ENCODE assay signal across 8 cellular contexts in genomic region chr4:27684501-27685077, GRCh38.
A peak's percentile ranks its signal among the peaks of the same experiment; 100 is the strongest.
DNase-seq lines count a peak whose midpoint lies in the region; ATAC-seq, FAIRE-seq and TF ChIP-seq lines count a peak whose summit lies in the region.

No MANE protein-coding gene starts in this region.

- no peak overlapping the region for H2BK12ac ChIP-seq in H1 (ENCODE audit: low read depth, low read length)

- no peak for ATAC-seq in activated CD4-positive, alpha-beta T cell treated with anti-CD3 and anti-CD28 coated beads for 36 hours

- H2BK20ac ChIP-seq in H1 (ENCODE audit: low read length) = no peak overlapping the region

- no peak overlapping the region for H3K4me3 ChIP-seq in Karpas-422 (ENCODE audit: low read length)
- H3K4me3 ChIP-seq in Peyer's patch = no peak overlapping the region
- no peak overlapping the region for H3K4me3 ChIP-seq in H1 (ENCODE audit: extremely low read depth in 1 of 4, insufficient read depth in 2 of 4, low read depth in 3 of 4, low read length in 4 of 4)
- H3K4me3 ChIP-seq in vagina = no peak overlapping the region

- FAIRE-seq in H1 (lab: Jason Lieb, UNC) = peak; percentile 69

- H3K79me1 ChIP-seq in H1 (ENCODE audit: low read depth, low read length) = no peaks in the 10 kb centered on the region

- H2AFZ ChIP-seq in Karpas-422 (ENCODE audit: low read length) (no peak overlapping the region), H1 (ENCODE audit: low read length) (peak overlapping the region; percentile 79; the same call in 1 of the 2 replicates)

- H4K20me1 ChIP-seq in Karpas-422 (ENCODE audit: insufficient read depth, low read depth, low read length) (no peaks in the 10 kb centered on the region), H1 (replicated peaks in 1 of 2; ENCODE audit: control insufficient read depth in 1 of 2, insufficient read depth in 2 of 2, low read length in 2 of 2) (no peaks in the 10 kb centered on the region)

- H4K5ac ChIP-seq in H1 (ENCODE audit: insufficient read length, low read depth, low read length) = no peak overlapping the region

- H3K18ac ChIP-seq in H1 (ENCODE audit: extremely low read depth, low read length) = no peak overlapping the region; the same call in 1 of the 2 replicates

- H3K4me2 ChIP-seq in Karpas-422 (ENCODE audit: low read depth, low read length, poor library complexity, severe bottlenecking) = no peak overlapping the region
- no peak overlapping the region for H3K4me2 ChIP-seq in H1 (ENCODE audit: insufficient read depth in 1 of 2, low read depth in 2 of 2, low read length in 2 of 2)

- POLR2A ChIA-PET in activated CD4-positive, alpha-beta T cell treated with anti-CD3 and anti-CD28 coated beads for 36 hours (lab: Charles Lee) = no interaction called here
- POLR2A ChIA-PET in H1 (lab: Charles Lee; ENCODE audit: partially characterized antibody) = no interaction called here

- no peak overlapping the region for H4K8ac ChIP-seq in H1 (ENCODE audit: extremely low read depth, insufficient read depth, low read length)

- H2AK5ac ChIP-seq in H1 (ENCODE audit: low read depth, low read length) = no peak overlapping the region

- peak; percentile 48 for DNase-seq in activated CD4-positive, alpha-beta T cell treated with anti-CD3 and anti-CD28 coated beads for 36 hours
- no peak for DNase-seq in activated CD4-positive, alpha-beta T cell treated with anti-CD3 and anti-CD28 coated beads, Interleukin-2, amount 50 U/mL, for 1 hour
- peak; percentile 71 for DNase-seq in H4 (ENCODE audit: low spot score)
- peak; percentile 84 for DNase-seq in Karpas-422
- DNase-seq in Peyer's patch = peak in 2 of 3 donors; percentile 37 to 48
- DNase-seq in H1 (ENCODE audit: low read depth in 1 of 2, low spot score in 2 of 2) = peak in 1 of 2 experiments; percentile 72
- DNase-seq in middle frontal gyrus (ENCODE audit: extremely low spot score, low spot score) = peak; percentile 67
- no peak for DNase-seq in vagina (ENCODE audit: extremely low spot score in 2 of 2)

- H3K14ac ChIP-seq in H1 (ENCODE audit: insufficient read length) = no peak overlapping the region

- H3K27me3 ChIP-seq in Karpas-422 (ENCODE audit: low read length) (no peaks in the 10 kb centered on the region), Peyer's patch (no peaks in the 10 kb centered on the region), H1 (replicated peaks in 1 of 4; ENCODE audit: control insufficient read depth in 3 of 4, extremely low read depth in 1 of 4, insufficient read depth in 3 of 4, low read length in 3 of 4) (no peaks in the 10 kb centered on the region), vagina (no peaks in the 10 kb centered on the region)

- H3K27ac ChIP-seq in Karpas-422 (ENCODE audit: low read length) (no peak overlapping the region), Peyer's patch (no peak overlapping the region), H1 (ENCODE audit: low read depth, low read length) (no peak overlapping the region), vagina (no peak overlapping the region)

- H3K9me3 Mint-ChIP-seq in activated CD4-positive, alpha-beta T cell treated with anti-CD3 and anti-CD28 coated beads for 36 hours (ENCODE audit: low read depth) = no peaks in the 10 kb centered on the region

- no peak overlapping the region for H3K27ac Mint-ChIP-seq in activated CD4-positive, alpha-beta T cell treated with anti-CD3 and anti-CD28 coated beads for 36 hours

- H3K27me3 Mint-ChIP-seq in activated CD4-positive, alpha-beta T cell treated with anti-CD3 and anti-CD28 coated beads for 36 hours = no peaks in the 10 kb centered on the region

- no peaks in the 10 kb centered on the region for H3K4me1 Mint-ChIP-seq in activated CD4-positive, alpha-beta T cell treated with anti-CD3 and anti-CD28 coated beads for 36 hours

- TF ChIP-seq CTCF in Peyer's patch (IDR thresholded peaks at IDR 0.05) (peak in 4 of 6 experiments; percentile 38 to 55 (median 48)), H1 (IDR thresholded peaks at IDR 0.05; ENCODE audit: control extremely low read depth in 1 of 3, insufficient read depth in 1 of 3, low read depth in 1 of 3, low read length in 3 of 3) (peak; percentile 76 to 84 (median 77)), vagina (IDR thresholded peaks at IDR 0.05) (peak in 1 of 3 experiments; percentile 48)

- CTCF ChIA-PET in activated CD4-positive, alpha-beta T cell treated with anti-CD3 and anti-CD28 coated beads for 36 hours (lab: Charles Lee) = interaction anchor here (0.6 to 1.0 kb wide), 3 partner anchors 39 to 1911 kb away, joined by 3 to 7 read pairs (median 3); no protein-coding TSS in a partner anchor
- CTCF ChIA-PET in H1 (lab: Charles Lee; ENCODE audit: partially characterized antibody) = interaction anchor here (0.5 to 3.5 kb wide), 50 partner anchors 8 to 1306 kb away, joined by 3 to 40 read pairs (median 4); no protein-coding TSS in a partner anchor

- H2BK15ac ChIP-seq in H1 (ENCODE audit: low read length) = no peak overlapping the region

- intact Hi-C loops in activated CD4-positive, alpha-beta T cell treated with anti-CD3 and anti-CD28 coated beads for 36 hours (cut with DNase I, micrococcal nuclease) = no loop called here
- intact Hi-C loops in vagina (cut with DNase I) = no loop called here

- H3K9me3 ChIP-seq in Karpas-422 (ENCODE audit: low read length) = no peaks in the 10 kb centered on the region
- no peaks in the 10 kb centered on the region for H3K9me3 ChIP-seq in Peyer's patch
- no peaks in the 10 kb centered on the region for H3K9me3 ChIP-seq in H1 (ENCODE audit: insufficient read depth in 2 of 2, low read depth in 1 of 2, low read length in 1 of 2)
- H3K9me3 ChIP-seq in vagina = no peaks in the 10 kb centered on the region

- no peak overlapping the region for H4K91ac ChIP-seq in H1 (replicated peaks; ENCODE audit: insufficient read length, low read length)

- H3K79me2 ChIP-seq in Karpas-422 (ENCODE audit: low read length) (no peaks in the 10 kb centered on the region), H1 (ENCODE audit: control insufficient read depth in 1 of 2, insufficient read depth in 2 of 2, low read length in 2 of 2) (no peaks in the 10 kb centered on the region)

- no peak overlapping the region for H3K4ac ChIP-seq in H1 (replicated peaks; ENCODE audit: insufficient read length, low read depth, low read length)

- H2BK5ac ChIP-seq in H1 (ENCODE audit: low read depth, low read length) = no peak overlapping the region

- H3K36me3 Mint-ChIP-seq in activated CD4-positive, alpha-beta T cell treated with anti-CD3 and anti-CD28 coated beads for 36 hours (ENCODE audit: low read depth) = no peaks in the 10 kb centered on the region

- H3K4me1 ChIP-seq in Karpas-422 (ENCODE audit: low read length) (no peaks in the 10 kb centered on the region), Peyer's patch (no peaks in the 10 kb centered on the region), H1 (replicated peaks in 1 of 4; ENCODE audit: control insufficient read depth in 3 of 4, insufficient read depth in 4 of 4, low read length in 3 of 4) (no peaks in the 10 kb centered on the region), vagina (no peaks in the 10 kb centered on the region)

- H3K4me3 Mint-ChIP-seq in activated CD4-positive, alpha-beta T cell treated with anti-CD3 and anti-CD28 coated beads for 36 hours = no peak overlapping the region

- no peaks in the 10 kb centered on the region for H3K9me2 ChIP-seq in Karpas-422 (replicated peaks; ENCODE audit: insufficient read depth, low read length)

- H3K36me3 ChIP-seq in Karpas-422 (ENCODE audit: insufficient read depth, low read length) (no peaks in the 10 kb centered on the region), Peyer's patch (no peaks in the 10 kb centered on the region), H1 (ENCODE audit: control insufficient read depth in 2 of 4, insufficient read depth in 4 of 4, low read length in 3 of 4) (no peaks in the 10 kb centered on the region), vagina (no peaks in the 10 kb centered on the region)

- no peak for TF ChIP-seq EP300 in H1 (IDR thresholded peaks at IDR 0.05; ENCODE audit: borderline replicate concordance in 1 of 2, low read depth in 2 of 2, low read length in 2 of 2)

- H3K56ac ChIP-seq in H1 (replicated peaks; ENCODE audit: insufficient read length, low read depth, low read length) = peak overlapping the region; percentile 26

- H3K23me2 ChIP-seq in H1 (ENCODE audit: low read depth, low read length) = no peaks in the 10 kb centered on the region

- no peak overlapping the region for H2BK120ac ChIP-seq in H1 (replicated peaks; ENCODE audit: low read depth, low read length)

- no peak overlapping the region for H3K23ac ChIP-seq in H1 (ENCODE audit: insufficient read length)

- TF ChIP-seq RAD21 in H1 (IDR thresholded peaks at IDR 0.05 in 1 of 2, conservative IDR thresholded peaks at IDR 0.05 in 1 of 2; ENCODE audit: low read depth in 2 of 2, low read length in 2 of 2) = peak; percentile 90 to 93

- H3K9ac ChIP-seq in Karpas-422 (ENCODE audit: low read length) = no peak overlapping the region
- no peak overlapping the region for H3K9ac ChIP-seq in H1 (replicated peaks in 1 of 4; ENCODE audit: extremely low read depth in 1 of 4, low read depth in 3 of 4, low read length in 3 of 4)

- 52% methylated on average over 9 of the region's 9 CpGs; no CpG with 5 or more reads in 1 of the 2 experiments for WGBS in H1 (ENCODE audit: extremely low coverage in 1 of 2, insufficient coverage in 1 of 2, insufficient read length in 1 of 2, insufficient replicate concordance in 2 of 2, low coverage in 1 of 2, low lambda C conversion rate in 2 of 2, missing lambda C conversion rate in 1 of 2), 2 experiments

- no peak for TF ChIP-seq POLR2A in Peyer's patch (IDR thresholded peaks at IDR 0.05)
- no peak for TF ChIP-seq POLR2A in H1 (IDR thresholded peaks at IDR 0.05; ENCODE audit: control extremely low read depth in 1 of 2, low read depth in 2 of 2, low read length in 2 of 2)
- TF ChIP-seq POLR2A in vagina (IDR thresholded peaks at IDR 0.05) = no peak

TF ChIP-seq in H1, 55 proteins besides CTCF, POLR2A, EP300 and RAD21:
- TF ChIP-seq EGR1 (IDR thresholded peaks at IDR 0.05; ENCODE audit: borderline replicate concordance, low read depth, low read length) (no peak), SP1 (IDR thresholded peaks at IDR 0.05; ENCODE audit: low read depth, low read length) (no peak), YY1 (IDR thresholded peaks at IDR 0.05; ENCODE audit: low read depth, low read length) (no peak), MAFK (IDR thresholded peaks at IDR 0.05; ENCODE audit: low read depth, low read length) (no peak)

Comparison
In these comparisons a context has a peak if more than half of its experiments do, and no peak if none do; other contexts are left out.
1. DNase-seq: peak in activated CD4-positive, alpha-beta T cell treated with anti-CD3 and anti-CD28 coated beads for 36 hours (single experiment), H4 (single experiment), Karpas-422 (single experiment), Peyer's patch (2 of 3) and middle frontal gyrus (single experiment); none in activated CD4-positive, alpha-beta T cell treated with anti-CD3 and anti-CD28 coated beads, Interleukin-2, amount 50 U/mL, for 1 hour (single experiment) and vagina (0 of 2).